Comparison of ENCODE assay signal across 9 cellular contexts in the genomic region with DNA sequence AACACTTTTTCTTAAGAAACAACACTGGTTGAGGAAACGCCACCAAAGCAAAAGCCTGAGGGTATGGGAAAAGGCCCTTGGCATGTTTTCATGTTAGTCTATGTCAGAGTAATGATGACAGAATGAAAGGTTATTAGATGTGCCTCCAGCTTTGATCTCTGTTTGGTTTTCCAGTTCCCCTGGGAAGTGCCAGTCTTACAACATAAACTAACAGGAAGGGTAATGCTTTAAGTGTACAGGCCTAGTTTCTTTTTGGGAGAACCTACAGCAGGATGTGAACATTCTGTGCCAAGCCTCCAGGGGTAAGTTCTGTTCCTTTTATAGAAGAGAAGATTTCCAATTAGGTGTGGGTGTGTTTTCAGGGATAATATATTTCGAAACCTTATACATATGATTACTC.
DNase-seq lines count a peak whose midpoint lies in the region; ATAC-seq, FAIRE-seq and TF ChIP-seq lines count a peak whose summit lies in the region.
"Had no signal": no experiment of that assay in that cellular context is flagged by ENCODE, and none has a peak within 500 bp of the region (broad histone marks: within the 10 kb centered on the region; RNA-seq: fewer than 3 reads in every experiment).

No MANE protein-coding gene starts in this region.

- H3K36me3 ChIP-seq in keratinocyte (ENCODE audit: control insufficient read depth in 2 of 2, extremely low read depth in 1 of 2, insufficient read depth in 2 of 2, low read length in 2 of 2) (no peaks in the 10 kb centered on the region), subcutaneous abdominal adipose tissue (ENCODE audit: control insufficient read depth in 5 of 5, insufficient read depth in 5 of 5, low read length in 5 of 5) (no peaks in the 10 kb centered on the region)
- H3K36me3 ChIP-seq: Peyer's patch had no signal

- FAIRE-seq in keratinocyte (lab: Jason Lieb, UNC): peak; percentile 89

- H3K4me1 ChIP-seq in keratinocyte (ENCODE audit: control insufficient read depth, extremely low read depth, insufficient read depth, low read length) (peaks cover 25% of the 10 kb centered on the region), subcutaneous abdominal adipose tissue (ENCODE audit: control insufficient read depth in 5 of 5, insufficient read depth in 5 of 5, low read length in 5 of 5) (peaks cover 0 to 23% (median 0%) of the 10 kb centered on the region in 5 donors)

- no peak for TF ChIP-seq CTCF in LNCaP clone FGC (IDR thresholded peaks at IDR 0.05; ENCODE audit: control insufficient read depth, extremely low read depth, insufficient read depth)
- no peak for TF ChIP-seq CTCF in keratinocyte (optimal IDR thresholded peaks at IDR 0.05 in 1 of 3, IDR thresholded peaks at IDR 0.05 in 1 of 3, conservative IDR thresholded peaks at IDR 0.05 in 1 of 3; ENCODE audit: extremely low read depth in 1 of 3, insufficient read depth in 2 of 3, low read length in 3 of 3)

- no peak overlapping the region for H3K27ac Mint-ChIP-seq in activated CD4-positive, alpha-beta T cell treated with anti-CD3 and anti-CD28 coated beads, Interleukin-2, amount 10 ng/mL, durations not matched to agents 24 days and 14 days
- H3K27ac Mint-ChIP-seq: activated T-helper 1 cell treated with anti-CD3 and anti-CD28 coated beads, Interleukin-12 subunit alpha, Interleukin-12 subunit beta, Interleukin-2, Interleukin-4 antibody, amounts not matched to agents 30 ng/mL and 10 ng/mL and 1 ng/mL, durations not matched to agents 14 hours and 24 hours and 36 hours had no signal

- no peak overlapping the region for H3K9ac ChIP-seq in keratinocyte (ENCODE audit: control insufficient read depth, extremely low read depth, insufficient read depth, low read length)
- H3K9ac ChIP-seq in subcutaneous abdominal adipose tissue (ENCODE audit: low read length in 5 of 5): peak overlapping the region in 2 of 5 donors; percentile 7 to 18

- H3K9me3 Mint-ChIP-seq in activated CD4-positive, alpha-beta T cell treated with anti-CD3 and anti-CD28 coated beads, Interleukin-2, amount 10 ng/mL, durations not matched to agents 24 days and 14 days: no peaks in the 10 kb centered on the region
- H3K9me3 Mint-ChIP-seq: activated T-helper 1 cell treated with anti-CD3 and anti-CD28 coated beads, Interleukin-12 subunit alpha, Interleukin-12 subunit beta, Interleukin-2, Interleukin-4 antibody, amounts not matched to agents 30 ng/mL and 10 ng/mL and 1 ng/mL, durations not matched to agents 14 hours and 24 hours and 36 hours had no signal

- H3K27me3 Mint-ChIP-seq in activated CD4-positive, alpha-beta T cell treated with anti-CD3 and anti-CD28 coated beads, Interleukin-2, amount 10 ng/mL, durations not matched to agents 24 days and 14 days: no peaks in the 10 kb centered on the region

- dilution Hi-C loops in keratinocyte (cut with MboI; ENCODE audit: extremely low pct_ligation_motif_present, low sequenced_read_pairs): no loop called here

- peak overlapping the region; percentile 72 for H3K4me2 ChIP-seq in keratinocyte (ENCODE audit: control insufficient read depth, extremely low read depth, insufficient read depth, low read depth, low read length)

- peak overlapping the region; percentile 13 for H2AFZ ChIP-seq in keratinocyte (ENCODE audit: control insufficient read depth, low read length)

- H3K4me3 ChIP-seq in LNCaP clone FGC (ENCODE audit: low read depth, low read length): no peak overlapping the region
- no peak overlapping the region for H3K4me3 ChIP-seq in keratinocyte (ENCODE audit: control insufficient read depth in 2 of 3, extremely low read depth in 1 of 3, insufficient read depth in 2 of 3, low read depth in 1 of 3, low read length in 3 of 3)
- H3K4me3 ChIP-seq in subcutaneous abdominal adipose tissue (ENCODE audit: low read depth in 1 of 5, low read length in 5 of 5): no peak overlapping the region
- H3K4me3 ChIP-seq: Peyer's patch had no signal

- H3K79me2 ChIP-seq in keratinocyte (ENCODE audit: control insufficient read depth, insufficient read depth, low read length): no peaks in the 10 kb centered on the region

- H3K4me1 Mint-ChIP-seq in activated CD4-positive, alpha-beta T cell treated with anti-CD3 and anti-CD28 coated beads, Interleukin-2, amount 10 ng/mL, durations not matched to agents 24 days and 14 days: peaks cover 13% of the 10 kb centered on the region

- H3K36me3 Mint-ChIP-seq in activated CD4-positive, alpha-beta T cell treated with anti-CD3 and anti-CD28 coated beads, Interleukin-2, amount 10 ng/mL, durations not matched to agents 24 days and 14 days (ENCODE audit: low read depth): peaks cover 3% of the 10 kb centered on the region

- no peaks in the 10 kb centered on the region for H4K20me1 ChIP-seq in keratinocyte (ENCODE audit: control insufficient read depth, extremely low read depth, insufficient read depth, low read length)

- no peak overlapping the region for H3K4me3 Mint-ChIP-seq in activated CD4-positive, alpha-beta T cell treated with anti-CD3 and anti-CD28 coated beads, Interleukin-2, amount 10 ng/mL, durations not matched to agents 24 days and 14 days
- H3K4me3 Mint-ChIP-seq: activated T-helper 1 cell treated with anti-CD3 and anti-CD28 coated beads, Interleukin-12 subunit alpha, Interleukin-12 subunit beta, Interleukin-2, Interleukin-4 antibody, amounts not matched to agents 30 ng/mL and 10 ng/mL and 1 ng/mL, durations not matched to agents 14 hours and 24 hours and 36 hours had no signal

- no peak for ATAC-seq in left colon

- H3K27ac ChIP-seq in keratinocyte (ENCODE audit: control insufficient read depth, insufficient read depth, low read length) (peak overlapping the region; percentile 45), subcutaneous abdominal adipose tissue (ENCODE audit: low read depth, low read length) (peak overlapping the region; percentile 45)

- intact Hi-C loops in left colon (cut with DNase I, micrococcal nuclease): loop anchor here in 1 of 2 donors (10.0 kb wide), 1 partner anchor 113 kb away; no protein-coding TSS in a partner anchor
- intact Hi-C loops in activated CD4-positive, alpha-beta T cell treated with anti-CD3 and anti-CD28 coated beads, Interleukin-2, amount 10 ng/mL, durations not matched to agents 24 days and 14 days (cut with micrococcal nuclease): no loop called here

- no peaks in the 10 kb centered on the region for H3K27me3 ChIP-seq in keratinocyte (ENCODE audit: control insufficient read depth, extremely low read depth, insufficient read depth, low read length)
- no peaks in the 10 kb centered on the region for H3K27me3 ChIP-seq in subcutaneous abdominal adipose tissue (ENCODE audit: control insufficient read depth in 5 of 5, insufficient read depth in 4 of 5, low read length in 5 of 5)
- H3K27me3 ChIP-seq: Peyer's patch had no signal

- no peaks in the 10 kb centered on the region for H3K9me1 ChIP-seq in keratinocyte (ENCODE audit: control insufficient read depth, extremely low read depth, insufficient read depth, low read length)

- DNase-seq in LNCaP clone FGC (ENCODE audit: low read depth) (peak; percentile 33), brain pericyte (ENCODE audit: low read depth, low spot score) (peak; percentile 66), keratinocyte (ENCODE audit: low read depth, low spot score) (peak; percentile 45), left colon (no peak), NOMO-1 treated with dmso at 0.1 percent for 144 hours (lab: John Stamatoyannopoulos, UW; ENCODE audit: unreplicated experiment) (no peak)
- DNase-seq in activated CD4-positive, alpha-beta T cell treated with anti-CD3 and anti-CD28 coated beads, Interleukin-2, amount 10 ng/mL, durations not matched to agents 24 days and 14 days: no peak

- H3K9me3 ChIP-seq in keratinocyte (ENCODE audit: control insufficient read depth, low read depth, low read length) (no peaks in the 10 kb centered on the region), subcutaneous abdominal adipose tissue (ENCODE audit: control insufficient read depth in 5 of 5, low read length in 5 of 5) (no peaks in the 10 kb centered on the region)
- H3K9me3 ChIP-seq: Peyer's patch had no signal

Comparison
In these comparisons a context has a peak if more than half of its experiments do, and no peak if none do; other contexts are left out.
1. DNase-seq: peak in LNCaP clone FGC (single experiment), brain pericyte (single experiment) and keratinocyte (single experiment); none in left colon (0 of 2), NOMO-1 treated with dmso at 0.1 percent for 144 hours (single experiment) and activated CD4-positive, alpha-beta T cell treated with anti-CD3 and anti-CD28 coated beads, Interleukin-2, amount 10 ng/mL, durations not matched to agents 24 days and 14 days (single experiment).